11 cellular contexts compared by ENCODE assay signal in the genomic region with DNA sequence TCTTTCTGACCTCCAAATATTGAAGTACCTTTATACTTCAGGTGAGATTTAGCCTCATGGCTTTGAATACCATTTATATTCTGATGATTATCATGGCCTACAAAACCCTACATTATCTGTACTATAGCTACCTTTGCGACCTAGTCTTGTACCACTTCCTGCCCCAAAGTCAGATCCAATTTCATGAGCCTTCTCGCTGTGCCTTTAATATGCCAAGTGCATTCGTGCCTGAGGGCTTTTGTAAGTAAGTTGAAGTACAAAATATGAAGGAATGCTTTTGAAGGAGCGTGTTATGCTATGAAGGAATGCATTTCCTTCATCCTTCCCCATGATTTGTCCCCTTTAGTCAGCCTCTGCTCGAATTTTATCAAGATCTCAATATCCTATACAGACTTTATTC. TPM values are rescaled to one million over a fixed set of nuclear protein-coding genes. Genes with fewer than 3 reads are reported as not detected.
DNase-seq lines count a peak whose midpoint lies in the region; ATAC-seq and TF ChIP-seq lines count a peak whose summit lies in the region.
"Had no signal": no experiment of that assay in that cellular context is flagged by ENCODE, and none has a peak within 500 bp of the region (broad histone marks: within the 10 kb centered on the region; RNA-seq: fewer than 3 reads in every experiment).

No MANE protein-coding gene starts in this region.

- POLR2A ChIA-PET in RWPE1 (lab: Yijun Ruan, JAX; ENCODE audit: low non-redundant PET): no interaction called here

- no peaks in the 10 kb centered on the region for H3K9me3 ChIP-seq in SU-DHL-6 (ENCODE audit: insufficient read depth, low read length)
- no peaks in the 10 kb centered on the region for H3K9me3 ChIP-seq in upper lobe of right lung

- H3K4me1 ChIP-seq in upper lobe of right lung: peaks cover 22% of the 10 kb centered on the region

- H3K4me1 Mint-ChIP-seq in activated naive CD4-positive, alpha-beta T cell treated with anti-CD3 and anti-CD28 coated beads, Interleukin-2, amount 50 U/mL, for 24 hours: peaks cover 71% of the 10 kb centered on the region
- H3K4me1 Mint-ChIP-seq in activated naive CD4-positive, alpha-beta T cell treated with anti-CD3 and anti-CD28 coated beads, Interleukin-2, amount 10 ng/mL, durations not matched to agents 7 days and 5 days: peaks cover 33% of the 10 kb centered on the region

- DNase-seq in activated naive CD4-positive, alpha-beta T cell treated with anti-CD3 and anti-CD28 coated beads, Interleukin-2, amount 10 ng/mL, durations not matched to agents 7 days and 5 days: no peak
- DNase-seq in iris pigment epithelial cell (ENCODE audit: low read depth): peak; percentile 32
- no peak for DNase-seq in upper lobe of right lung
- DNase-seq in DMS153 (lab: John Stamatoyannopoulos, UW): no peak
- no peak for DNase-seq in RWPE1 (ENCODE audit: low spot score)
- DNase-seq: dorsolateral prefrontal cortex, NCI-H1092 had no signal

- intact Hi-C loops in upper lobe of right lung (cut with DNase I): no loop called here

- no peak overlapping the region for H3K4me3 Mint-ChIP-seq in activated naive CD4-positive, alpha-beta T cell treated with anti-CD3 and anti-CD28 coated beads, Interleukin-2, amount 50 U/mL, for 24 hours
- H3K4me3 Mint-ChIP-seq in activated naive CD4-positive, alpha-beta T cell treated with anti-CD3 and anti-CD28 coated beads, Interleukin-2, amount 10 ng/mL, durations not matched to agents 7 days and 5 days: no peak overlapping the region

- TF ChIP-seq CTCF in SU-DHL-6 (IDR thresholded peaks at IDR 0.05; ENCODE audit: insufficient read depth, low read length, poor library complexity, severe bottlenecking) (no peak), upper lobe of right lung (IDR thresholded peaks at IDR 0.05) (no peak), RWPE1 (conservative IDR thresholded peaks at IDR 0.05; ENCODE audit: low read depth) (no peak)

- peaks cover 20% of the 10 kb centered on the region; the same call in 1 of the 2 replicates for H4K20me1 ChIP-seq in SU-DHL-6 (ENCODE audit: low read depth, low read length)

- peaks cover 73% of the 10 kb centered on the region for H3F3A ChIP-seq in SU-DHL-6 (ENCODE audit: insufficient read depth)

- H3K27ac ChIP-seq in SU-DHL-6 (ENCODE audit: low read depth, low read length) (peak overlapping the region; percentile 58; the same call in 1 of the 2 replicates), upper lobe of right lung (peak overlapping the region; percentile 61), RWPE1 (no peak overlapping the region)

- H3K4me2 ChIP-seq in SU-DHL-6 (ENCODE audit: low read depth, low read length, poor library complexity, severe bottlenecking): no peak overlapping the region

- peaks cover 33% of the 10 kb centered on the region for H3K36me3 Mint-ChIP-seq in activated naive CD4-positive, alpha-beta T cell treated with anti-CD3 and anti-CD28 coated beads, Interleukin-2, amount 50 U/mL, for 24 hours
- peaks cover 42% of the 10 kb centered on the region for H3K36me3 Mint-ChIP-seq in activated naive CD4-positive, alpha-beta T cell treated with anti-CD3 and anti-CD28 coated beads, Interleukin-2, amount 10 ng/mL, durations not matched to agents 7 days and 5 days

- H2AFZ ChIP-seq in SU-DHL-6 (ENCODE audit: low read depth, low read length, severe bottlenecking): no peak overlapping the region

- no peaks in the 10 kb centered on the region for H3K9me2 ChIP-seq in SU-DHL-6 (replicated peaks; ENCODE audit: insufficient read depth, low read length)

- H3K27me3 Mint-ChIP-seq in activated naive CD4-positive, alpha-beta T cell treated with anti-CD3 and anti-CD28 coated beads, Interleukin-2, amount 50 U/mL, for 24 hours: no peaks in the 10 kb centered on the region
- H3K27me3 Mint-ChIP-seq in activated naive CD4-positive, alpha-beta T cell treated with anti-CD3 and anti-CD28 coated beads, Interleukin-2, amount 10 ng/mL, durations not matched to agents 7 days and 5 days: no peaks in the 10 kb centered on the region

- H3K9me3 Mint-ChIP-seq in activated naive CD4-positive, alpha-beta T cell treated with anti-CD3 and anti-CD28 coated beads, Interleukin-2, amount 50 U/mL, for 24 hours: no peaks in the 10 kb centered on the region
- no peaks in the 10 kb centered on the region for H3K9me3 Mint-ChIP-seq in activated naive CD4-positive, alpha-beta T cell treated with anti-CD3 and anti-CD28 coated beads, Interleukin-2, amount 10 ng/mL, durations not matched to agents 7 days and 5 days

- H3K4me3 ChIP-seq in SU-DHL-6 (ENCODE audit: insufficient read depth, low read length, poor library complexity, severe bottlenecking): no peak overlapping the region
- no peak overlapping the region for H3K4me3 ChIP-seq in upper lobe of right lung
- H3K4me3 ChIP-seq: dorsolateral prefrontal cortex, skin epidermis had no signal

- H3K79me2 ChIP-seq in SU-DHL-6 (ENCODE audit: insufficient read depth, low read length): 0 out of 2 replicates have a peak, but pooled peaks cover 9% of the 10 kb centered on the region

- H3K9ac ChIP-seq in SU-DHL-6 (ENCODE audit: low read length): no peak overlapping the region

- H3K36me3 ChIP-seq in SU-DHL-6 (ENCODE audit: low read length) (peaks cover 40% of the 10 kb centered on the region; the same call in 1 of the 2 replicates), upper lobe of right lung (peaks cover 30% of the 10 kb centered on the region)

- CTCF ChIA-PET in activated naive CD4-positive, alpha-beta T cell treated with anti-CD3 and anti-CD28 coated beads, Interleukin-2, amount 10 ng/mL, durations not matched to agents 7 days and 5 days (lab: Charles Lee): interaction anchor here (0.8 kb wide), 1 partner anchor 35 kb away, joined by 3 read pairs; no protein-coding TSS in a partner anchor
- CTCF ChIA-PET in RWPE1 (lab: Yijun Ruan, JAX): no interaction called here

- ATAC-seq in upper lobe of right lung: peak; percentile 67
- ATAC-seq in HG03521 (IDR thresholded peaks at IDR 0.05; ENCODE audit: unreplicated experiment): no peak

- no peaks in the 10 kb centered on the region for H3K27me3 ChIP-seq in SU-DHL-6 (ENCODE audit: low read length)
- no peaks in the 10 kb centered on the region for H3K27me3 ChIP-seq in upper lobe of right lung
- H3K27me3 ChIP-seq: dorsolateral prefrontal cortex had no signal

- H3K27ac Mint-ChIP-seq in activated naive CD4-positive, alpha-beta T cell treated with anti-CD3 and anti-CD28 coated beads, Interleukin-2, amount 50 U/mL, for 24 hours: peak overlapping the region; percentile 66
- H3K27ac Mint-ChIP-seq in activated naive CD4-positive, alpha-beta T cell treated with anti-CD3 and anti-CD28 coated beads, Interleukin-2, amount 10 ng/mL, durations not matched to agents 7 days and 5 days: no peak overlapping the region

RNA-seq across cellular contexts. Expression of gene RASL11A, which starts 9.3 kb away (rescaled TPM):
- 25.6 TPM for total RNA-seq in upper lobe of right lung

RNA-seq across cellular contexts. Expression of gene RPL21, which starts 10.0 kb away (rescaled TPM):
- total RNA-seq in upper lobe of right lung: 806 TPM
